23 cellular contexts compared by ENCODE assay signal in the genomic region with DNA sequence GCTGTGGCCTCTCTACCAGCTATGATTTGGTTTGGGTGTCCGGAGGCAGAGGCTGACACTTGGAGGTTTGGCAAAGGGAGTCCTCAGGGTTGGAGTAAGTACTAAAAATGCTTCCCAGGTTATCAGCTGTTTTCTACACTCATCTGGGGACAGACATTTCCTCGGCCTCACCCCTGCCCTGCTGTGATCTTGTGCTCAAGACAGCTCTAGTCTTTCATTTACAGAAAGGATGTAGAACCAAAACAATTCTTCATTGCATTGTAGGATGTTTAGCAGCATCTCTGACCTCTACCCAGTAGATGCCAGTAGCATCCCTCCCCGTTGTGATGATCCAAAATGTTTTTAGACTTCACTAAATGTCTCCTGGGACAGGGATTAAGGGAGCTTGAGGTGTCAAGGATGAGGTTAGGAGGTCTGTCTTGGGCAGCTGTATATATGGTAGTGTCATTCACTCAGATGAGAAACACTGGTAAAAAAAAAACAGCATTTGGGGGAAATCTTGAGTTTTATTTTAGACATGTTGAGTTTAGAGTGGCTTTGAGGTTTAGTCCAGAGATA. TPM values are rescaled to one million over a fixed set of nuclear protein-coding genes. Genes with fewer than 3 reads are reported as not detected.
DNase-seq lines count a peak whose midpoint lies in the region; ATAC-seq and TF ChIP-seq lines count a peak whose summit lies in the region.
"Had no signal": no experiment of that assay in that cellular context is flagged by ENCODE, and none has a peak within 500 bp of the region (broad histone marks: within the 10 kb centered on the region; RNA-seq: fewer than 3 reads in every experiment).

No MANE protein-coding gene starts in this region.

- CTCF ChIA-PET in CD4-positive, alpha-beta T cell (lab: Charles Lee) = interaction anchor here (0.8 to 1.9 kb wide), 5 partner anchors 8 to 82 kb away, joined by 3 to 7 read pairs (median 3); no protein-coding TSS in a partner anchor
- CTCF ChIA-PET in activated CD8-positive, alpha-beta T cell treated with anti-CD3 and anti-CD28 coated beads, Interleukin-2, amount 10 ng/mL, durations not matched to agents 7 days and 5 days (lab: Charles Lee) = interaction anchor here (0.6 to 7.3 kb wide), 10 partner anchors 8 to 177 kb away, joined by 3 to 55 read pairs (median 7); no protein-coding TSS in a partner anchor
- CTCF ChIA-PET in GM10248 (lab: Yijun Ruan, JAX) = interaction anchor here (0.9 to 2.4 kb wide), 8 partner anchors 9 to 127 kb away, joined by 3 to 9 read pairs (median 4); no protein-coding TSS in a partner anchor

- peak; percentile 13 for ATAC-seq in CD4-positive, alpha-beta T cell (ENCODE audit: poor library complexity)
- no peak for ATAC-seq in activated CD8-positive, alpha-beta T cell treated with anti-CD3 and anti-CD28 coated beads, Interleukin-2, amount 10 ng/mL, durations not matched to agents 7 days and 5 days
- ATAC-seq in naive thymus-derived CD8-positive, alpha-beta T cell = peak; percentile 37 to 66
- no peak for ATAC-seq in HG02852 (IDR thresholded peaks at IDR 0.05; ENCODE audit: unreplicated experiment)
- ATAC-seq: A549, GM12878, Right ventricle myocardium inferior, upper lobe of right lung had no signal

- TF ChIP-seq CTCF in CD4-positive, alpha-beta T cell (IDR thresholded peaks at IDR 0.05) = no peak
- no peak for TF ChIP-seq CTCF in GM10248 (IDR thresholded peaks at IDR 0.05; ENCODE audit: control extremely low read depth, extremely low read depth, low read depth, missing control alignments)

- POLR2A ChIA-PET in CD4-positive, alpha-beta T cell (lab: Charles Lee) = interaction anchor here (0.7 to 6.4 kb wide), 14 partner anchors 8 to 103 kb away, joined by 3 to 132 read pairs (median 6); partner anchors contain the start of gene CD28
- POLR2A ChIA-PET in activated CD8-positive, alpha-beta T cell treated with anti-CD3 and anti-CD28 coated beads, Interleukin-2, amount 10 ng/mL, durations not matched to agents 7 days and 5 days (lab: Charles Lee) = interaction anchor here (0.7 to 6.4 kb wide), 10 partner anchors 7 to 135 kb away, joined by 3 to 64 read pairs (median 4); partner anchors contain the start of genes CD28 and CTLA4
- POLR2A ChIA-PET in naive thymus-derived CD8-positive, alpha-beta T cell (lab: Charles Lee) = interaction anchor here (0.8 to 5.9 kb wide), 6 partner anchors 8 to 34 kb away, joined by 4 to 77 read pairs (median 8); partner anchors contain the start of gene CD28
- POLR2A ChIA-PET in GM10248 (lab: Yijun Ruan, JAX) = no interaction called here

- H3K27me3 Mint-ChIP-seq in T-helper 2 cell treated with Interferon-gamma antibody and Interleukin-4, amounts not matched to agents 5 μg/mL and 100 μg/mL, for 36 hours (ENCODE audit: low read depth) = no peaks in the 10 kb centered on the region
- no peaks in the 10 kb centered on the region for H3K27me3 Mint-ChIP-seq in CD4-positive, alpha-beta T cell
- no peaks in the 10 kb centered on the region for H3K27me3 Mint-ChIP-seq in activated CD8-positive, alpha-beta T cell treated with anti-CD3 and anti-CD28 coated beads, Interleukin-2, amount 10 ng/mL, durations not matched to agents 7 days and 5 days (ENCODE audit: low read depth)
- no peaks in the 10 kb centered on the region for H3K27me3 Mint-ChIP-seq in naive thymus-derived CD8-positive, alpha-beta T cell

- no peak for DNase-seq in T-helper 2 cell treated with Interferon-gamma antibody and Interleukin-4, amounts not matched to agents 5 μg/mL and 100 μg/mL, for 36 hours (ENCODE audit: low spot score)
- DNase-seq in T-helper 2 cell (no peak), AML-193 (lab: John Stamatoyannopoulos, UW) (no peak), GM10248 (ENCODE audit: extremely low spot score) (no peak)
- DNase-seq in CD4-positive, alpha-beta T cell = no peak
- no peak for DNase-seq in activated CD8-positive, alpha-beta T cell treated with anti-CD3 and anti-CD28 coated beads, Interleukin-2, amount 10 ng/mL, durations not matched to agents 7 days and 5 days
- DNase-seq in naive thymus-derived CD8-positive, alpha-beta T cell = no peak
- DNase-seq: brain microvascular endothelial cell; C1 segment of cervical spinal cord; GF-D8; HCEC 1CT; kidney; naive B cell; NCI-H1105; sigmoid colon; stimulated activated CD4-positive, alpha-beta T cell treated with anti-CD3 and anti-CD28 coated beads, Interleukin-1b, Interleukin-23, amount 100 ng/mL, for 48 hours; stomach; upper lobe of right lung; WERI-Rb-1 had no signal

- peak overlapping the region; percentile 66 for H3K4me3 Mint-ChIP-seq in T-helper 2 cell treated with Interferon-gamma antibody and Interleukin-4, amounts not matched to agents 5 μg/mL and 100 μg/mL, for 36 hours
- peak overlapping the region; percentile 8 for H3K4me3 Mint-ChIP-seq in CD4-positive, alpha-beta T cell
- no peak overlapping the region for H3K4me3 Mint-ChIP-seq in activated CD8-positive, alpha-beta T cell treated with anti-CD3 and anti-CD28 coated beads, Interleukin-2, amount 10 ng/mL, durations not matched to agents 7 days and 5 days
- H3K4me3 Mint-ChIP-seq in naive thymus-derived CD8-positive, alpha-beta T cell = peak overlapping the region in 9 of 10 donors; percentile 15 to 68 (median 45)
- H3K4me3 Mint-ChIP-seq: naive B cell had no signal

- intact Hi-C loops in CD4-positive, alpha-beta T cell (cut with DNase I, micrococcal nuclease) = loop anchor here in 1 of 2 experiments (1.0 to 2.0 kb wide), 2 partner anchors 8 to 14 kb away; no protein-coding TSS in a partner anchor

- no peaks in the 10 kb centered on the region for H3K9me3 ChIP-seq in CD4-positive, alpha-beta T cell (ENCODE audit: control insufficient read depth, low read length)
- H3K9me3 ChIP-seq: A549, sigmoid colon, stomach, upper lobe of right lung had no signal

- peaks cover 86% of the 10 kb centered on the region for H3K36me3 Mint-ChIP-seq in T-helper 2 cell treated with Interferon-gamma antibody and Interleukin-4, amounts not matched to agents 5 μg/mL and 100 μg/mL, for 36 hours (ENCODE audit: low read depth)
- peaks cover 99% of the 10 kb centered on the region for H3K36me3 Mint-ChIP-seq in CD4-positive, alpha-beta T cell (ENCODE audit: low read depth)
- H3K36me3 Mint-ChIP-seq in activated CD8-positive, alpha-beta T cell treated with anti-CD3 and anti-CD28 coated beads, Interleukin-2, amount 10 ng/mL, durations not matched to agents 7 days and 5 days (ENCODE audit: low read depth) = peaks cover 86% of the 10 kb centered on the region
- peaks cover 47 to 91% (median 84%) of the 10 kb centered on the region in 3 donors for H3K36me3 Mint-ChIP-seq in naive thymus-derived CD8-positive, alpha-beta T cell
- H3K36me3 Mint-ChIP-seq: naive B cell had no signal

- no peaks in the 10 kb centered on the region for H3K27me3 ChIP-seq in CD4-positive, alpha-beta T cell (ENCODE audit: control insufficient read depth, insufficient read depth, low read length)
- H3K27me3 ChIP-seq: brain microvascular endothelial cell, sigmoid colon, stomach, upper lobe of right lung had no signal

- peak overlapping the region; percentile 7 for H3K27ac ChIP-seq in CD4-positive, alpha-beta T cell (ENCODE audit: low read depth, low read length)
- H3K27ac ChIP-seq: A549, brain microvascular endothelial cell, sigmoid colon, stomach, upper lobe of right lung, WERI-Rb-1 had no signal

- peaks cover 81% of the 10 kb centered on the region for H3K4me1 Mint-ChIP-seq in T-helper 2 cell treated with Interferon-gamma antibody and Interleukin-4, amounts not matched to agents 5 μg/mL and 100 μg/mL, for 36 hours (ENCODE audit: low read depth)
- peaks cover 93% of the 10 kb centered on the region for H3K4me1 Mint-ChIP-seq in CD4-positive, alpha-beta T cell (ENCODE audit: low read depth)
- H3K4me1 Mint-ChIP-seq in activated CD8-positive, alpha-beta T cell treated with anti-CD3 and anti-CD28 coated beads, Interleukin-2, amount 10 ng/mL, durations not matched to agents 7 days and 5 days (ENCODE audit: low read depth) = peaks cover 79% of the 10 kb centered on the region
- peaks cover 42 to 87% (median 83%) of the 10 kb centered on the region in 4 donors for H3K4me1 Mint-ChIP-seq in naive thymus-derived CD8-positive, alpha-beta T cell
- H3K4me1 Mint-ChIP-seq: naive B cell had no signal

- H3K27ac Mint-ChIP-seq in T-helper 2 cell treated with Interferon-gamma antibody and Interleukin-4, amounts not matched to agents 5 μg/mL and 100 μg/mL, for 36 hours = peak overlapping the region; percentile 85
- peak overlapping the region; percentile 87 for H3K27ac Mint-ChIP-seq in CD4-positive, alpha-beta T cell
- H3K27ac Mint-ChIP-seq in activated CD8-positive, alpha-beta T cell treated with anti-CD3 and anti-CD28 coated beads, Interleukin-2, amount 10 ng/mL, durations not matched to agents 7 days and 5 days = peak overlapping the region; percentile 53
- peak overlapping the region; percentile 69 to 98 (median 85) for H3K27ac Mint-ChIP-seq in naive thymus-derived CD8-positive, alpha-beta T cell

- H3K9me3 Mint-ChIP-seq in T-helper 2 cell treated with Interferon-gamma antibody and Interleukin-4, amounts not matched to agents 5 μg/mL and 100 μg/mL, for 36 hours = no peaks in the 10 kb centered on the region
- peaks cover 3% of the 10 kb centered on the region for H3K9me3 Mint-ChIP-seq in CD4-positive, alpha-beta T cell
- no peaks in the 10 kb centered on the region for H3K9me3 Mint-ChIP-seq in activated CD8-positive, alpha-beta T cell treated with anti-CD3 and anti-CD28 coated beads, Interleukin-2, amount 10 ng/mL, durations not matched to agents 7 days and 5 days (ENCODE audit: insufficient read depth)
- H3K9me3 Mint-ChIP-seq in naive thymus-derived CD8-positive, alpha-beta T cell = no peaks in the 10 kb centered on the region
- H3K9me3 Mint-ChIP-seq: naive B cell had no signal

RNA-seq across cellular contexts. Expression of gene CD28, which starts 26.6 kb away (rescaled TPM):
- total RNA-seq in CD4-positive, alpha-beta T cell = 100 to 1,000 TPM; 128 to 130 TPM
- total RNA-seq in activated CD8-positive, alpha-beta T cell treated with anti-CD3 and anti-CD28 coated beads, Interleukin-2, amount 10 ng/mL, durations not matched to agents 7 days and 5 days = 10 to 100 TPM; 25.6 to 27.2 TPM
- total RNA-seq in naive thymus-derived CD8-positive, alpha-beta T cell = 100 to 1,000 TPM; 128 to 133 TPM
- 10 to 100 TPM; 15.8 to 32.0 (median 29.3) TPM for polyA plus RNA-seq in naive thymus-derived CD8-positive, alpha-beta T cell
- polyA plus RNA-seq: A549 had no signal

Comparison
In these comparisons a context has a peak if more than half of its experiments do, and no peak if none do; other contexts are left out.
1. ATAC-seq: peak in CD4-positive, alpha-beta T cell (single experiment) and naive thymus-derived CD8-positive, alpha-beta T cell (2 of 2); none in activated CD8-positive, alpha-beta T cell treated with anti-CD3 and anti-CD28 coated beads, Interleukin-2, amount 10 ng/mL, durations not matched to agents 7 days and 5 days (single experiment) and HG02852 (single experiment).
2. RNA of gene CD28, which starts 26.6 kb away (total RNA-seq): 128 to 133 TPM in naive thymus-derived CD8-positive, alpha-beta T cell and 128 to 130 TPM in CD4-positive, alpha-beta T cell; 25.6 to 27.2 TPM in activated CD8-positive, alpha-beta T cell treated with anti-CD3 and anti-CD28 coated beads, Interleukin-2, amount 10 ng/mL, durations not matched to agents 7 days and 5 days; every median in the first group is over 4 times any median in the second.
3. Peak in every context shown above with its lines, with median percentiles within 50 percentile points of each other: H3K27ac Mint-ChIP-seq.